In genomic region chr2:124333789-124334188, GRCh38 we compare ENCODE assay signal across 20 cellular contexts.
A peak's percentile ranks its signal among the peaks of the same experiment; 100 is the strongest.
DNase-seq lines count a peak whose midpoint lies in the region; TF ChIP-seq lines count a peak whose summit lies in the region.
"Had no signal": no experiment of that assay in that cellular context is flagged by ENCODE, and none has a peak within 500 bp of the region (broad histone marks: within the 10 kb centered on the region; RNA-seq: fewer than 3 reads in every experiment).

No MANE protein-coding gene starts in this region.

- H3K4me3 ChIP-seq in epithelial cell of proximal tubule (ENCODE audit: low read depth, low read length) (no peak overlapping the region), stomach (no peak overlapping the region)
- no peak overlapping the region for H3K4me3 ChIP-seq in effector memory CD4-positive, alpha-beta T cell (ENCODE audit: insufficient read depth, low read depth, low read length, poor library complexity, severe bottlenecking)
- H3K4me3 ChIP-seq: BLaER1 treated with 17β-estradiol and CSF1 and Interleukin-3, amounts not matched to agents 10 nM and 100 nM; HAP-1; K562 had no signal

- no peaks in the 10 kb centered on the region for H3K27me3 ChIP-seq in effector memory CD4-positive, alpha-beta T cell (replicated peaks; ENCODE audit: control insufficient read depth, insufficient read depth, low read length, poor library complexity, severe bottlenecking)
- H3K27me3 ChIP-seq in stomach, result no peaks in the 10 kb centered on the region
- H3K27me3 ChIP-seq: BLaER1 treated with 17β-estradiol and CSF1 and Interleukin-3, amounts not matched to agents 10 nM and 100 nM had no signal

- TF ChIP-seq CTCF in epithelial cell of proximal tubule (conservative IDR thresholded peaks at IDR 0.05; ENCODE audit: low read depth, low read length) (no peak), stomach (IDR thresholded peaks at IDR 0.05) (no peak)

- no peak for TF ChIP-seq POLR2A in stomach (IDR thresholded peaks at IDR 0.05)

- no peaks in the 10 kb centered on the region for H3K9me3 ChIP-seq in effector memory CD4-positive, alpha-beta T cell (ENCODE audit: control insufficient read depth, low read length)
- no peaks in the 10 kb centered on the region for H3K9me3 ChIP-seq in stomach
- H3K9me3 ChIP-seq: BLaER1 treated with 17β-estradiol and CSF1 and Interleukin-3, amounts not matched to agents 10 nM and 100 nM; HAP-1 had no signal

- H3K4me1 ChIP-seq in effector memory CD4-positive, alpha-beta T cell (ENCODE audit: control insufficient read depth, insufficient read depth, low read length, poor library complexity, severe bottlenecking), result no peaks in the 10 kb centered on the region
- H3K4me1 ChIP-seq in stomach, result no peaks in the 10 kb centered on the region
- H3K4me1 ChIP-seq: BLaER1 treated with 17β-estradiol and CSF1 and Interleukin-3, amounts not matched to agents 10 nM and 100 nM had no signal

- DNase-seq in NCI-H2196 treated with DMSO at 0.1 percent for 48 hours (lab: John Stamatoyannopoulos, UW; ENCODE audit: unreplicated experiment) (peak; percentile 15), NCI-H2196 (lab: John Stamatoyannopoulos, UW; ENCODE audit: unreplicated experiment) (no peak), NCI-H146 treated with DMSO at 0.1 percent for 48 hours (lab: John Stamatoyannopoulos, UW; ENCODE audit: unreplicated experiment) (peak; percentile 27), epithelial cell of proximal tubule (ENCODE audit: low read depth) (peak; percentile 15), mucosa of gallbladder (ENCODE audit: low spot score) (peak; percentile 18), DMS79 (lab: John Stamatoyannopoulos, UW) (no peak), stomach (no peak)
- no peak for DNase-seq in effector memory CD4-positive, alpha-beta T cell
- DNase-seq: CD8-positive, alpha-beta T cell; NCI-H1092 treated with DMSO at 0.1 percent for 48 hours; NCI-H1436 treated with DMSO at 0.1 percent for 48 hours; NCI-H2081; NCI-H2171; NCI-H446; NCI-H69; Right ventricle myocardium superior had no signal

- H3K27ac ChIP-seq in effector memory CD4-positive, alpha-beta T cell (ENCODE audit: insufficient read depth, low read length, poor library complexity, severe bottlenecking), result no peak overlapping the region
- H3K27ac ChIP-seq in stomach, result no peak overlapping the region
- H3K27ac ChIP-seq: 22Rv1; BLaER1 treated with 17β-estradiol and CSF1 and Interleukin-3, amounts not matched to agents 10 nM and 100 nM had no signal

- no peaks in the 10 kb centered on the region for H3K36me3 ChIP-seq in effector memory CD4-positive, alpha-beta T cell (ENCODE audit: control insufficient read depth, insufficient read depth, low read length)
- no peaks in the 10 kb centered on the region for H3K36me3 ChIP-seq in stomach
- H3K36me3 ChIP-seq: BLaER1 treated with 17β-estradiol and CSF1 and Interleukin-3, amounts not matched to agents 10 nM and 100 nM; HAP-1 had no signal

- intact Hi-C loops in stomach (cut with DNase I; ENCODE audit: low total_unique reads), result no loop called here

- no peak for TF ChIP-seq EP300 in stomach (IDR thresholded peaks at IDR 0.05)

- 65 to 84% (median 67%) methylated on average over 4 of the region's 4 CpGs for WGBS in stomach, 5 donors

Comparison
In these comparisons a context has a peak if more than half of its experiments do, and no peak if none do; other contexts are left out.
1. DNase-seq: peak in NCI-H2196 treated with DMSO at 0.1 percent for 48 hours (single experiment), NCI-H146 treated with DMSO at 0.1 percent for 48 hours (single experiment), epithelial cell of proximal tubule (single experiment) and mucosa of gallbladder (single experiment); none in NCI-H2196 (single experiment), effector memory CD4-positive, alpha-beta T cell (0 of 3), DMS79 (single experiment) and stomach (single experiment).